ENCODE assay signal across 23 cellular contexts in genomic region chr5:179438041-179438441, GRCh38.
A peak's percentile ranks its signal among the peaks of the same experiment; 100 is the strongest.
DNase-seq lines count a peak whose midpoint lies in the region; ATAC-seq and TF ChIP-seq lines count a peak whose summit lies in the region.
"Had no signal": no experiment of that assay in that cellular context is flagged by ENCODE, and none has a peak within 500 bp of the region (broad histone marks: within the 10 kb centered on the region; RNA-seq: fewer than 3 reads in every experiment).

No MANE protein-coding gene starts in this region.

- peak overlapping the region; percentile 83 for H2AK5ac ChIP-seq in neuronal stem cell (ENCODE audit: low read depth, low read length)

- H4K91ac ChIP-seq in neuronal stem cell (ENCODE audit: low read depth, low read length, poor library complexity): no peak overlapping the region

- H3K27me3 ChIP-seq in right atrium auricular region (no peaks in the 10 kb centered on the region), neuronal stem cell (ENCODE audit: control insufficient read depth in 3 of 3, insufficient read depth in 3 of 3, low read depth in 1 of 3, low read length in 3 of 3) (peaks cover 0 to 2% (median 0%) of the 10 kb centered on the region in 3 experiments)
- H3K27me3 ChIP-seq: ovary had no signal

- no peak overlapping the region for H3K27ac Mint-ChIP-seq in activated naive CD4-positive, alpha-beta T cell treated with anti-CD3 and anti-CD28 coated beads, Interleukin-2, amount 10 ng/mL, durations not matched to agents 7 days and 5 days
- H3K27ac Mint-ChIP-seq: IgD-negative memory B cell, naive B cell, T-helper 17 cell had no signal

- no peak for ATAC-seq in HG03196 (IDR thresholded peaks at IDR 0.05; ENCODE audit: unreplicated experiment)
- ATAC-seq: gastrocnemius medialis, T-helper 17 cell had no signal

- no peaks in the 10 kb centered on the region for H3K36me3 Mint-ChIP-seq in activated naive CD4-positive, alpha-beta T cell treated with anti-CD3 and anti-CD28 coated beads, Interleukin-2, amount 10 ng/mL, durations not matched to agents 7 days and 5 days
- H3K36me3 Mint-ChIP-seq: IgD-negative memory B cell, naive B cell had no signal

- no peaks in the 10 kb centered on the region for H3K36me3 ChIP-seq in right atrium auricular region
- no peaks in the 10 kb centered on the region for H3K36me3 ChIP-seq in neuronal stem cell (replicated peaks in 1 of 2; ENCODE audit: control insufficient read depth in 2 of 2, insufficient read depth in 2 of 2, low read length in 2 of 2)
- H3K36me3 ChIP-seq: gastrocnemius medialis, ovary, tibial artery had no signal

- WGBS in neuronal stem cell (ENCODE audit: extremely low coverage in 2 of 2, insufficient read length in 2 of 2, insufficient replicate concordance in 1 of 2), 2 donors: no CpG with 5 or more reads among the region's 14 CpGs

- CTCF ChIA-PET in activated naive CD4-positive, alpha-beta T cell treated with anti-CD3 and anti-CD28 coated beads, Interleukin-2, amount 10 ng/mL, durations not matched to agents 7 days and 5 days (lab: Charles Lee): no interaction called here

- H3K9ac ChIP-seq in neuronal stem cell (ENCODE audit: low read depth, low read length, poor library complexity): no peak overlapping the region

- no peak overlapping the region for H3K4me3 Mint-ChIP-seq in activated naive CD4-positive, alpha-beta T cell treated with anti-CD3 and anti-CD28 coated beads, Interleukin-2, amount 10 ng/mL, durations not matched to agents 7 days and 5 days
- H3K4me3 Mint-ChIP-seq: IgD-negative memory B cell, naive B cell, T-helper 17 cell had no signal

- no peaks in the 10 kb centered on the region for H3K27me3 Mint-ChIP-seq in activated naive CD4-positive, alpha-beta T cell treated with anti-CD3 and anti-CD28 coated beads, Interleukin-2, amount 10 ng/mL, durations not matched to agents 7 days and 5 days

- H3K4ac ChIP-seq in neuronal stem cell (ENCODE audit: low read length): no peak overlapping the region

- TF ChIP-seq CTCF in right atrium auricular region (IDR thresholded peaks at IDR 0.05): no peak

- peaks cover 12% of the 10 kb centered on the region for H3K9me3 Mint-ChIP-seq in activated naive CD4-positive, alpha-beta T cell treated with anti-CD3 and anti-CD28 coated beads, Interleukin-2, amount 10 ng/mL, durations not matched to agents 7 days and 5 days

- H2AFZ ChIP-seq in neuronal stem cell (ENCODE audit: low read length): no peak overlapping the region

- H4K8ac ChIP-seq in neuronal stem cell (ENCODE audit: low read depth, low read length): no peak overlapping the region

- peaks cover 3% of the 10 kb centered on the region for H3K79me1 ChIP-seq in neuronal stem cell (ENCODE audit: low read depth, low read length)

- H3K9me3 ChIP-seq in right atrium auricular region (no peaks in the 10 kb centered on the region), neuronal stem cell (replicated peaks in 1 of 2; ENCODE audit: control insufficient read depth in 2 of 2, insufficient read depth in 1 of 2, low read depth in 1 of 2, low read length in 2 of 2) (peaks cover 0 to 4% of the 10 kb centered on the region in 2 donors)
- H3K9me3 ChIP-seq: gastrocnemius medialis, ovary, tibial artery had no signal

- H3K4me3 ChIP-seq in right atrium auricular region: no peak overlapping the region
- no peak overlapping the region for H3K4me3 ChIP-seq in neuronal stem cell (ENCODE audit: low read length in 2 of 2)
- H3K4me3 ChIP-seq: dorsolateral prefrontal cortex, gastrocnemius medialis, ovary, tibial artery had no signal

- H3K27ac ChIP-seq in right atrium auricular region (no peak overlapping the region), neuronal stem cell (replicated peaks; ENCODE audit: low read length) (no peak overlapping the region)
- H3K27ac ChIP-seq: dorsolateral prefrontal cortex, gastrocnemius medialis, ovary, tibial artery, VCaP had no signal

- H2BK12ac ChIP-seq in neuronal stem cell (ENCODE audit: low read length): no peak overlapping the region

- peak overlapping the region; percentile 21 for H2BK15ac ChIP-seq in neuronal stem cell (ENCODE audit: low read length)

- DNase-seq in DMS 273 treated with DMSO at 0.1 percent for 48 hours (lab: John Stamatoyannopoulos, UW) (peak; percentile 22), SK-N-DZ (ENCODE audit: low spot score) (peak; percentile 94), right atrium auricular region (ENCODE audit: low spot score) (peak; percentile 61), neuronal stem cell (ENCODE audit: low spot score) (no peak), globus pallidus (ENCODE audit: low spot score) (no peak), inferior parietal cortex (ENCODE audit: extremely low spot score) (no peak)
- DNase-seq in activated naive CD4-positive, alpha-beta T cell treated with anti-CD3 and anti-CD28 coated beads, Interleukin-2, amount 10 ng/mL, durations not matched to agents 7 days and 5 days: no peak
- DNase-seq: activated CD4-positive, alpha-beta T cell treated with anti-CD3 and anti-CD28 coated beads, Interleukin-2, amount 50 U/mL, for 4 hours; activated gamma-delta T cell; amniotic stem cell; caudate nucleus; erythroblast; gastrocnemius medialis; naive B cell; NCI-H1436; stimulated activated naive CD4-positive, alpha-beta T cell treated with Interleukin-2 at 50 U/mL for 16 hours; T-helper 17 cell had no signal

- H3K4me1 ChIP-seq in right atrium auricular region (peaks cover 0 to 5% of the 10 kb centered on the region in 2 donors), neuronal stem cell (ENCODE audit: control insufficient read depth in 2 of 2, insufficient read depth in 1 of 2, low read depth in 1 of 2, low read length in 2 of 2) (no peaks in the 10 kb centered on the region)
- H3K4me1 ChIP-seq: gastrocnemius medialis, tibial artery had no signal

- peak overlapping the region; percentile 94 for H3K14ac ChIP-seq in neuronal stem cell (ENCODE audit: low read length)

- no peaks in the 10 kb centered on the region for H3K4me1 Mint-ChIP-seq in activated naive CD4-positive, alpha-beta T cell treated with anti-CD3 and anti-CD28 coated beads, Interleukin-2, amount 10 ng/mL, durations not matched to agents 7 days and 5 days
- H3K4me1 Mint-ChIP-seq: IgD-negative memory B cell, naive B cell, T-helper 17 cell had no signal

- no peak overlapping the region for H3K4me2 ChIP-seq in neuronal stem cell (ENCODE audit: insufficient read depth, low read length, poor library complexity, severe bottlenecking)

- H2BK5ac ChIP-seq in neuronal stem cell (ENCODE audit: low read length): peak overlapping the region; percentile 19

- H3K18ac ChIP-seq in neuronal stem cell (ENCODE audit: low read length): peak overlapping the region; percentile 83

- peak overlapping the region; percentile 93 for H3K23ac ChIP-seq in neuronal stem cell (ENCODE audit: low read depth, low read length, poor library complexity)

- H2BK120ac ChIP-seq in neuronal stem cell (ENCODE audit: low read depth, low read length): no peak overlapping the region

Comparison
In these comparisons a context has a peak if more than half of its experiments do, and no peak if none do; other contexts are left out.
1. DNase-seq: peak in DMS 273 treated with DMSO at 0.1 percent for 48 hours (single experiment), SK-N-DZ (single experiment) and right atrium auricular region (single experiment); none in neuronal stem cell (single experiment), activated naive CD4-positive, alpha-beta T cell treated with anti-CD3 and anti-CD28 coated beads, Interleukin-2, amount 10 ng/mL, durations not matched to agents 7 days and 5 days (single experiment), globus pallidus (single experiment) and inferior parietal cortex (single experiment).